Comparison of ENCODE assay signal across 8 cellular contexts in genomic region chr1:32972814-32973428, GRCh38. TPM values are rescaled to one million over a fixed set of nuclear protein-coding genes. Genes with fewer than 3 reads are reported as not detected.
DNase-seq lines count a peak whose midpoint lies in the region; ATAC-seq, FAIRE-seq and TF ChIP-seq lines count a peak whose summit lies in the region.

No MANE protein-coding gene starts in this region.

- no peak overlapping the region for H3K4me3 ChIP-seq in K562
- H3K4me3 ChIP-seq in iPS-18c (ENCODE audit: insufficient read depth, low read depth, low read length): peak overlapping the region; percentile 60
- H3K4me3 ChIP-seq in rectal smooth muscle tissue (ENCODE audit: low read length): peak overlapping the region; percentile 83

- intact Hi-C loops in K562 (cut with micrococcal nuclease): no loop called here

- H3K27ac ChIP-seq in K562 (ENCODE audit: extremely low read depth, low read depth, low read length) (no peak overlapping the region), rectal smooth muscle tissue (ENCODE audit: low read depth, low read length) (no peak overlapping the region)

- CTCF ChIA-PET in K562 (lab: Yijun Ruan, JAX; ENCODE audit: low intra/inter-chr PET ratio): no interaction called here

- POLR2A ChIA-PET in K562 (lab: Yijun Ruan, JAX): interaction anchor here (1.6 kb wide), 1 partner anchor 8 kb away, joined by 11 read pairs; no protein-coding TSS in a partner anchor

- H3K4me2 ChIP-seq in K562 (ENCODE audit: insufficient read depth, low read length): no peak overlapping the region

- no TSS peak for BruUV-seq in K562 (replicated peaks; lab: Mats Ljungman, UMichigan)

- in situ Hi-C loops in K562 (cut with MboI): no loop called here

- TF ChIP-seq RAD21 in K562 (CRISPR knock-in tag; conservative IDR thresholded peaks at IDR 0.05 in 1 of 2, IDR thresholded peaks at IDR 0.05 in 1 of 2): no peak

- ATAC-seq in K562 (no peak), GM18909 (IDR thresholded peaks at IDR 0.05; ENCODE audit: poor library complexity, unreplicated experiment) (no peak), GM18858 (IDR thresholded peaks at IDR 0.05; ENCODE audit: unreplicated experiment) (no peak)

- H3K4me1 ChIP-seq in K562 (replicated peaks in 1 of 2; ENCODE audit: control insufficient read depth in 2 of 2, insufficient read depth in 2 of 2, low read length in 2 of 2): peaks cover 0 to 7% of the 10 kb centered on the region in 2 experiments; a peak in 2 of 5 replicates
- H3K4me1 ChIP-seq in rectal smooth muscle tissue (ENCODE audit: control insufficient read depth, insufficient read depth, low read length): peaks cover 2% of the 10 kb centered on the region

- no peak for TF ChIP-seq CTCF in K562 (IDR thresholded peaks at IDR 0.05 in 2 of 3, conservative IDR thresholded peaks at IDR 0.05 in 1 of 3; ENCODE audit: insufficient read depth in 2 of 3, low read depth in 1 of 3, low read length in 3 of 3)

- no peaks in the 10 kb centered on the region for H3K36me3 ChIP-seq in K562 (ENCODE audit: control insufficient read depth, insufficient read depth, low read length)
- H3K36me3 ChIP-seq in rectal smooth muscle tissue (ENCODE audit: control insufficient read depth, insufficient read depth, low read length): no peaks in the 10 kb centered on the region

- 72% methylated on average over 29 of the region's 58 CpGs for WGBS in K562 (ENCODE audit: insufficient coverage, low coverage, missing lambda C conversion rate)

- H3K9me1 ChIP-seq in K562 (ENCODE audit: control insufficient read depth, insufficient read depth, low read length): no peaks in the 10 kb centered on the region

- H2AFZ ChIP-seq in K562 (ENCODE audit: low read depth, low read length): no peak overlapping the region

- DNase-seq in GM03348 (ENCODE audit: low spot score) (peak; percentile 77), NCI-H2171 treated with DMSO at 0.1 percent for 48 hours (lab: John Stamatoyannopoulos, UW) (peak; percentile 85), K562 (ENCODE audit: extremely low read depth in 1 of 4, low spot score in 3 of 4) (no peak)
- no peak for DNase-seq in activated CD4-positive, CD25-positive, alpha-beta regulatory T cell treated with anti-CD3 and anti-CD28 coated beads, Interleukin-2, amount 50 U/mL, for 72 hours

- no peaks in the 10 kb centered on the region for H4K20me1 ChIP-seq in K562 (replicated peaks; ENCODE audit: control insufficient read depth, insufficient read depth, low read length)

- H3K79me2 ChIP-seq in K562 (ENCODE audit: control insufficient read depth, insufficient read depth, low read length): no peaks in the 10 kb centered on the region

- H3K9me3 ChIP-seq in K562 (replicated peaks; ENCODE audit: control insufficient read depth, insufficient read depth, low read depth, low read length) (no peaks in the 10 kb centered on the region; the same call in 1 of the 2 replicates), iPS-18c (ENCODE audit: control insufficient read depth, insufficient read depth, low read length) (no peaks in the 10 kb centered on the region)

- no peak for TF ChIP-seq EP300 in K562 (IDR thresholded peaks at IDR 0.05; ENCODE audit: low read length)

- H3K9ac ChIP-seq in K562 (ENCODE audit: insufficient read depth in 1 of 2, low read depth in 2 of 2, low read length in 2 of 2) (no peak overlapping the region), rectal smooth muscle tissue (ENCODE audit: low read length) (no peak overlapping the region)

- peaks cover 12 to 18% of the 10 kb centered on the region in 2 experiments; a peak in 4 of 5 replicates for H3K27me3 ChIP-seq in K562 (ENCODE audit: control insufficient read depth in 2 of 2, insufficient read depth in 2 of 2, low read length in 2 of 2)
- H3K27me3 ChIP-seq in rectal smooth muscle tissue (ENCODE audit: control insufficient read depth, insufficient read depth, low read length): peaks cover 2% of the 10 kb centered on the region

- no peak for TF ChIP-seq POLR2A in K562 (conservative IDR thresholded peaks at IDR 0.05)

- no peak for FAIRE-seq in K562 (lab: Jason Lieb, UNC)

TF ChIP-seq in K562, 482 proteins besides CTCF, POLR2A, EP300 and RAD21:
- TF ChIP-seq ATF1 (CRISPR knock-in tag; IDR thresholded peaks at IDR 0.05) (no peak), ATF1 (tag; IDR thresholded peaks at IDR 0.05) (no peak), FIP1L1 (IDR thresholded peaks at IDR 0.05; ENCODE audit: low read depth, low read length, poor library complexity, severe bottlenecking) (peak; percentile 23), ZBTB33 (CRISPR knock-in tag; IDR thresholded peaks at IDR 0.05) (peak; percentile 75; the same call in 1 of the 2 replicates)

RNA-seq across cellular contexts. Expression of gene RNF19B, which starts 8.3 kb away (rescaled TPM):
- total RNA-seq in K562 (2011; cell fraction: chromatin; rRNA removed; ENCODE audit: low replicate concordance): 7.2 and 10.6 TPM in 2 replicates
- total RNA-seq in K562 (2011; cell fraction: nucleolus; rRNA removed): 7.9 and 11.3 TPM in 2 replicates
- total RNA-seq in K562 (2011; cell fraction: nucleoplasm; rRNA removed): 6.7 and 7.8 TPM in 2 replicates
- 9.6 and 11.8 TPM in 2 replicates for total RNA-seq in K562 (2014; rRNA removed)
- 9.1 and 10.2 TPM in 2 replicates for total RNA-seq in K562 (2014; rRNA removed; fragmentation: Illumina TruSeq; extraction: Trizol)
- total RNA-seq in K562 (2015; rRNA removed; fragmentation: Illumina TruSeq; extraction: Trizol): 10.5 and 10.9 TPM in 2 replicates
- 14.9 TPM in 2 replicates for total RNA-seq in K562 (2021)
- 10.2 and 14.3 TPM in 2 replicates for polyA plus RNA-seq in K562 (2011; rRNA removed)
- 9.9 and 11.1 TPM in 2 replicates for polyA plus RNA-seq in K562 (2011; cell fraction: cytosol; rRNA removed)
- 5.4 and 6.0 TPM in 2 replicates for polyA plus RNA-seq in K562 (2011; cell fraction: nucleus; rRNA removed)
- 12.3 and 15.2 TPM in 2 replicates for polyA plus RNA-seq in K562 (2012)
- polyA plus RNA-seq in K562 (2014; fragmentation: Illumina TruSeq; extraction: Trizol): 14.1 and 14.6 TPM in 2 replicates
- polyA plus RNA-seq in K562 (2014; fragmentation: Nextera tagmentation; extraction: Ambion mirVana): 1 to 10 TPM; 2.6 to 2.8 TPM
- polyA plus RNA-seq in K562 (2014; rRNA removed): 10.1 and 11.6 TPM in 2 replicates
- polyA minus RNA-seq in K562 (2011; rRNA and poly(A)+ RNA removed): 18.7 and 25.2 TPM in 2 replicates
- polyA minus RNA-seq in K562 (2011; cell fraction: cytosol; rRNA and poly(A)+ RNA removed): 7.8 and 11.6 TPM in 2 replicates
- 4.7 and 7.8 TPM in 2 replicates for polyA minus RNA-seq in K562 (2011; cell fraction: nucleus; rRNA and poly(A)+ RNA removed)

Comparison
In these comparisons a context has a peak if more than half of its experiments do, and no peak if none do; other contexts are left out.
1. DNase-seq: peak in GM03348 (single experiment) and NCI-H2171 treated with DMSO at 0.1 percent for 48 hours (single experiment); none in K562 (0 of 4) and activated CD4-positive, CD25-positive, alpha-beta regulatory T cell treated with anti-CD3 and anti-CD28 coated beads, Interleukin-2, amount 50 U/mL, for 72 hours (single experiment).